In genomic region chr17:80035937-80036714, GRCh38 we compare ENCODE assay signal across 8 cellular contexts. TPM values are rescaled to one million over a fixed set of nuclear protein-coding genes. Genes with fewer than 3 reads are reported as not detected.
DNase-seq lines count a peak whose midpoint lies in the region; ATAC-seq, FAIRE-seq and TF ChIP-seq lines count a peak whose summit lies in the region.

TSS of gene CCDC40 (plus strand) at chr17:80036642. CDS start at chr17:80036663, 21 bp downstream.

- H3K36me3 ChIP-seq in H1 (ENCODE audit: control insufficient read depth in 2 of 4, insufficient read depth in 4 of 4, low read length in 3 of 4) = no peaks in the 10 kb centered on the region; a peak in 1 of 8 replicates
- H3K36me3 ChIP-seq in mesenchymal stem cell (ENCODE audit: control insufficient read depth in 1 of 2, insufficient read depth in 2 of 2, low read depth in 1 of 2, low read length in 2 of 2) = peaks cover 5 to 9% of the 10 kb centered on the region in 2 experiments

- H2BK20ac ChIP-seq in H1 (ENCODE audit: low read length) = no peak within 1 kb of the TSS

- H3K56ac ChIP-seq in H1 (replicated peaks; ENCODE audit: insufficient read length, low read depth, low read length) = peak within 1 kb of the TSS; percentile 52

- H2BK12ac ChIP-seq in H1 (ENCODE audit: low read depth, low read length) (peak within 1 kb of the TSS; percentile 50; the same call in 1 of the 2 replicates), mesenchymal stem cell (ENCODE audit: low read length in 2 of 2) (peak within 1 kb of the TSS; percentile 30 to 90)

- H3K4ac ChIP-seq in H1 (replicated peaks; ENCODE audit: insufficient read length, low read depth, low read length) = peak within 1 kb of the TSS; percentile 75
- peak within 1 kb of the TSS; percentile 3 to 92 for H3K4ac ChIP-seq in mesenchymal stem cell (ENCODE audit: low read depth in 1 of 2, low read length in 2 of 2)

- peaks cover 8 to 40% of the 10 kb centered on the region in 2 experiments for H3K79me2 ChIP-seq in H1 (ENCODE audit: control insufficient read depth in 1 of 2, insufficient read depth in 2 of 2, low read length in 2 of 2)

- H3K23ac ChIP-seq in H1 (ENCODE audit: insufficient read length) (no peak within 1 kb of the TSS), mesenchymal stem cell (ENCODE audit: low read length in 2 of 2) (peak within 1 kb of the TSS in 1 of 2 experiments; percentile 50)

- H3K4me3 ChIP-seq in H1 (ENCODE audit: extremely low read depth in 1 of 4, insufficient read depth in 2 of 4, low read depth in 3 of 4, low read length in 4 of 4) (peak within 1 kb of the TSS; percentile 61 to 89 (median 78)), mesenchymal stem cell (ENCODE audit: insufficient read depth in 1 of 2, low read depth in 1 of 2, low read length in 2 of 2) (peak within 1 kb of the TSS; percentile 90 to 95)

- H4K8ac ChIP-seq in H1 (ENCODE audit: extremely low read depth, insufficient read depth, low read length) (peak within 1 kb of the TSS; percentile 94), mesenchymal stem cell (ENCODE audit: low read length) (peak within 1 kb of the TSS; percentile 82)

- POLR2A ChIA-PET in H1 (lab: Charles Lee; ENCODE audit: partially characterized antibody) = interaction anchor here (2.7 kb wide), 1 partner anchor 10 kb away, joined by 15 read pairs; no protein-coding TSS in a partner anchor

- peak within 1 kb of the TSS; percentile 80; the same call in 1 of the 2 replicates for H2AFZ ChIP-seq in H1 (ENCODE audit: low read length)
- H2AFZ ChIP-seq in mesenchymal stem cell (ENCODE audit: low read depth, low read length) = peak within 1 kb of the TSS; percentile 96

- peak within 1 kb of the TSS; percentile 95 for H3K18ac ChIP-seq in H1 (ENCODE audit: extremely low read depth, low read length)
- H3K18ac ChIP-seq in mesenchymal stem cell (ENCODE audit: low read depth in 1 of 2, low read length in 2 of 2) = peak within 1 kb of the TSS; percentile 90 to 92

- H3K4me1 ChIP-seq in H1 (replicated peaks in 1 of 4; ENCODE audit: control insufficient read depth in 3 of 4, insufficient read depth in 4 of 4, low read length in 3 of 4) (peaks cover 0 to 3% (median 1%) of the 10 kb centered on the region in 4 experiments; a peak in 3 of 7 replicates), mesenchymal stem cell (ENCODE audit: control insufficient read depth, insufficient read depth, low read depth, low read length) (peaks cover 6% of the 10 kb centered on the region)

- H3K9ac ChIP-seq in H1 (replicated peaks in 1 of 4; ENCODE audit: extremely low read depth in 1 of 4, low read depth in 3 of 4, low read length in 3 of 4) (peak within 1 kb of the TSS; percentile 80 to 92 (median 89)), mesenchymal stem cell (ENCODE audit: low read length) (peak within 1 kb of the TSS; percentile 98)

- H2BK120ac ChIP-seq in H1 (replicated peaks; ENCODE audit: low read depth, low read length) (no peak within 1 kb of the TSS), mesenchymal stem cell (ENCODE audit: low read depth, low read length) (peak within 1 kb of the TSS; percentile 94)

- H3K9me3 ChIP-seq in H1 (ENCODE audit: insufficient read depth in 2 of 2, low read depth in 1 of 2, low read length in 1 of 2) (no peaks in the 10 kb centered on the region), mesenchymal stem cell (ENCODE audit: control insufficient read depth, low read length) (no peaks in the 10 kb centered on the region)

- DNase-seq in GF-D8 (lab: John Stamatoyannopoulos, UW) = peak; percentile 22
- peak; percentile 90 for DNase-seq in NCI-H82 (lab: John Stamatoyannopoulos, UW)
- peak; percentile 34 to 48 (median 45) for DNase-seq in activated CD8-positive, alpha-beta memory T cell treated with anti-CD3 and anti-CD28 coated beads for 48 hours (ENCODE audit: low read depth in 2 of 3, low spot score in 2 of 3)
- peak in 1 of 2 experiments; percentile 91 for DNase-seq in H1 (ENCODE audit: low read depth in 1 of 2, low spot score in 2 of 2)
- DNase-seq in mesenchymal stem cell = peak; percentile 87
- peak; percentile 55 for DNase-seq in stimulated activated CD8-positive, alpha-beta memory T cell treated with anti-CD3 and anti-CD28 coated beads, Interleukin-12 subunit alpha, Interleukin-12 subunit beta, amount 100 ng/mL, for 1 hour (ENCODE audit: low read depth)

- H2AK5ac ChIP-seq in H1 (ENCODE audit: low read depth, low read length) (no peak within 1 kb of the TSS), mesenchymal stem cell (ENCODE audit: low read length, severe bottlenecking) (no peak within 1 kb of the TSS)

- TF ChIP-seq RAD21 in H1 (IDR thresholded peaks at IDR 0.05 in 1 of 2, conservative IDR thresholded peaks at IDR 0.05 in 1 of 2; ENCODE audit: low read depth in 2 of 2, low read length in 2 of 2) = no peak

- H3K27ac ChIP-seq in H1 (ENCODE audit: low read depth, low read length) (peak within 1 kb of the TSS; percentile 87), mesenchymal stem cell (ENCODE audit: low read length, poor library complexity, severe bottlenecking) (peak within 1 kb of the TSS; percentile 42)

- TF ChIP-seq EP300 in H1 (IDR thresholded peaks at IDR 0.05; ENCODE audit: borderline replicate concordance in 1 of 2, low read depth in 2 of 2, low read length in 2 of 2) = no peak

- H3K79me1 ChIP-seq in H1 (ENCODE audit: low read depth, low read length) (peaks cover 18% of the 10 kb centered on the region), mesenchymal stem cell (replicated peaks; ENCODE audit: low read length, poor library complexity, severe bottlenecking) (peaks cover 15% of the 10 kb centered on the region)

- H3K14ac ChIP-seq in H1 (ENCODE audit: insufficient read length) (no peak within 1 kb of the TSS), mesenchymal stem cell (ENCODE audit: low read length in 2 of 2) (peak within 1 kb of the TSS; percentile 62 to 98)

- H4K91ac ChIP-seq in H1 (replicated peaks; ENCODE audit: insufficient read length, low read length) (peak within 1 kb of the TSS; percentile 91), mesenchymal stem cell (ENCODE audit: low read length) (peak within 1 kb of the TSS; percentile 85)

- H2BK15ac ChIP-seq in H1 (ENCODE audit: low read length) (no peak within 1 kb of the TSS; the same call in 1 of the 2 replicates), mesenchymal stem cell (ENCODE audit: low read depth, poor library complexity, severe bottlenecking) (peak within 1 kb of the TSS; percentile 78)

- no peak for FAIRE-seq in H1 (lab: Jason Lieb, UNC)

- peaks cover 16 to 20% of the 10 kb centered on the region in 2 experiments for H4K20me1 ChIP-seq in H1 (replicated peaks in 1 of 2; ENCODE audit: control insufficient read depth in 1 of 2, insufficient read depth in 2 of 2, low read length in 2 of 2)

- peaks cover 2% of the 10 kb centered on the region; the same call in 1 of the 2 replicates for H3K23me2 ChIP-seq in H1 (ENCODE audit: low read depth, low read length)

- peak within 1 kb of the TSS; percentile 68 to 85 for H3K4me2 ChIP-seq in H1 (ENCODE audit: insufficient read depth in 1 of 2, low read depth in 2 of 2, low read length in 2 of 2)
- peak within 1 kb of the TSS; percentile 100 for H3K4me2 ChIP-seq in mesenchymal stem cell (ENCODE audit: low read length, poor library complexity, severe bottlenecking)

- TF ChIP-seq CTCF in H1 (IDR thresholded peaks at IDR 0.05; ENCODE audit: control extremely low read depth in 1 of 3, insufficient read depth in 1 of 3, low read depth in 1 of 3, low read length in 3 of 3) = no peak

- H4K5ac ChIP-seq in H1 (ENCODE audit: insufficient read length, low read depth, low read length) = peak within 1 kb of the TSS; percentile 83

- peak; percentile 50 to 86 for TF ChIP-seq POLR2A in H1 (IDR thresholded peaks at IDR 0.05; ENCODE audit: control extremely low read depth in 1 of 2, low read depth in 2 of 2, low read length in 2 of 2)

- CTCF ChIA-PET in H1 (lab: Charles Lee; ENCODE audit: partially characterized antibody) = no interaction called here

- ATAC-seq in HG03432 (IDR thresholded peaks at IDR 0.05; ENCODE audit: unreplicated experiment) (peak; percentile 66), GM18868 (IDR thresholded peaks at IDR 0.05; ENCODE audit: unreplicated experiment) (no peak)

- H3K27me3 ChIP-seq in H1 (replicated peaks in 1 of 4; ENCODE audit: control insufficient read depth in 3 of 4, extremely low read depth in 1 of 4, insufficient read depth in 3 of 4, low read length in 3 of 4) = no peaks in the 10 kb centered on the region
- H3K27me3 ChIP-seq in mesenchymal stem cell (ENCODE audit: control insufficient read depth in 1 of 2, insufficient read depth in 1 of 2, low read length in 2 of 2) = no peaks in the 10 kb centered on the region

- 1% methylated on average over 23 of the region's 89 CpGs; no CpG with 5 or more reads in 1 of the 2 experiments for WGBS in H1 (ENCODE audit: extremely low coverage in 1 of 2, insufficient coverage in 1 of 2, insufficient read length in 1 of 2, insufficient replicate concordance in 2 of 2, low coverage in 1 of 2, low lambda C conversion rate in 2 of 2, missing lambda C conversion rate in 1 of 2), 2 experiments
- WGBS in mesenchymal stem cell = 1% methylated on average over 73 of the region's 89 CpGs

- H2BK5ac ChIP-seq in H1 (ENCODE audit: low read depth, low read length) (peak within 1 kb of the TSS; percentile 78; the same call in 1 of the 2 replicates), mesenchymal stem cell (ENCODE audit: low read depth, low read length, poor library complexity, severe bottlenecking) (no peak within 1 kb of the TSS)

TF ChIP-seq in H1, 55 proteins besides CTCF, POLR2A, EP300 and RAD21 (continues in another document):
- TF ChIP-seq SP4 (IDR thresholded peaks at IDR 0.05; ENCODE audit: low read length) (peak; percentile 72; the same call in 1 of the 2 replicates), SAP30 (IDR thresholded peaks at IDR 0.05; ENCODE audit: insufficient read depth, insufficient replicate concordance, low read length) (peak; percentile 47), TAF1 (IDR thresholded peaks at IDR 0.05; ENCODE audit: low read depth, low read length) (peak; percentile 54), BACH1 (IDR thresholded peaks at IDR 0.05; ENCODE audit: low read length) (0 out of 2 replicates have a peak, but pooled peaks have one; percentile 12), POLR2AphosphoS5 (IDR thresholded peaks at IDR 0.05; ENCODE audit: low read depth, low read length) (peak; percentile 77), KDM4A (IDR thresholded peaks at IDR 0.05; ENCODE audit: low read depth, low read length, severe bottlenecking) (no peak), HDAC6 (IDR thresholded peaks at IDR 0.05; ENCODE audit: low read depth, low read length) (no peak)

RNA-seq across cellular contexts. Expression of gene CCDC40, which starts in this region (rescaled TPM):
- total RNA-seq in H1 (2021; fragmentation: NEBNext Ultra II Directional; extraction: Animal tissue kit (Norgen Biotek cat#: 25700)) = 11.5 and 11.6 TPM in 2 replicates
- 4.1 and 4.8 TPM in 2 replicates for polyA plus RNA-seq in H1 (2011; rRNA removed)
- 6.4 TPM for polyA plus RNA-seq in H1 (2011; cell fraction: cytosol; rRNA removed)
- polyA plus RNA-seq in H1 (2011; cell fraction: nucleus; rRNA removed) = 11.8 TPM
- 8.1 to 15.2 TPM (median 9.5 TPM) in 4 replicates for polyA plus RNA-seq in H1 (2012, experiment 1 of 2)
- polyA plus RNA-seq in H1 (2012, experiment 2 of 2) = 3.3 TPM
- polyA plus RNA-seq in H1 (2013, experiment 1 of 2) = 3.0 TPM
- 2.9 TPM for polyA plus RNA-seq in H1 (2013, experiment 2 of 2)
- 3.7 and 4.0 TPM in 2 replicates for polyA minus RNA-seq in H1 (2011; rRNA and poly(A)+ RNA removed)
- 8.0 TPM for polyA minus RNA-seq in H1 (2011; cell fraction: cytosol; rRNA and poly(A)+ RNA removed)
- polyA minus RNA-seq in H1 (2011; cell fraction: nucleus; rRNA and poly(A)+ RNA removed) = 3.8 TPM
- 2.7 TPM for polyA plus RNA-seq in mesenchymal stem cell (2013, experiment 1 of 2)
- 2.8 TPM for polyA plus RNA-seq in mesenchymal stem cell (2013, experiment 2 of 2)
